Comparison of ENCODE assay signal across 37 cellular contexts in the genomic region with DNA sequence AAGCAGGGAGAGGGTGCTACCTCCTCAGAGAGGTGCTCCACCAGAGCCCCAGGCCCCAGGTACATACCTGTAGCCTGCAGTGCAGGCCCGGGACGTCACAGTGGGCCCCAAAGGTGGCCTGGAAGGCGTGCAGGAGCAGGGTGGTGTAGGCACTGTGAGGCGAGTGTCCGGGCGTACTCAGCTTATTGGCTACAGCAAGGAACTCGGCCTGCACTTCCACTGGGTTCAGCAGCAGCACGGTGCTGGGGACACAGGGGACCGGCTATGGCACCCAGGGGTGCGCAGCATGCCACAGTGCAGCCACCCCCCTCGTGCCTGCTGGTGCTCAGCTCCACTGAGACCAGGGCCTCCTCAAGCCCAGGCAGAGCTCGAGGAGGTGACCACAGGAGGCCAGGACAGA. TPM values are rescaled to one million over a fixed set of nuclear protein-coding genes. Genes with fewer than 3 reads are reported as not detected.
"Had no signal": no experiment of that assay in that cellular context is flagged by ENCODE, and none has a peak within 500 bp of the region (broad histone marks: within the 10 kb centered on the region; RNA-seq: fewer than 3 reads in every experiment).

No MANE protein-coding gene starts in this region.

- H3K36me3 ChIP-seq: adrenal gland, breast epithelium, Peyer's patch, SJSA1, WERI-Rb-1 had no signal

- H3K9me3 ChIP-seq: adrenal gland, body of pancreas, breast epithelium, Peyer's patch, SJSA1 had no signal

- H3K27ac ChIP-seq: adrenal gland, body of pancreas, breast epithelium, Peyer's patch, SJSA1, WERI-Rb-1 had no signal

- H3K4me3 Mint-ChIP-seq: activated CD4-positive, alpha-beta T cell treated with anti-CD3 and anti-CD28 coated beads, Interleukin-2, amount 10 ng/mL, durations not matched to agents 24 days and 14 days; activated T-cell treated with anti-CD3 and anti-CD28 coated beads, Interleukin-2, amount 50 U/mL, for 72 hours; activated T-helper 17 cell treated with anti-CD3 and anti-CD28 coated beads, Interleukin-2, amount 50 U/mL, for 72 hours had no signal

- H3K27me3 ChIP-seq: adrenal gland, body of pancreas, breast epithelium, Peyer's patch, SJSA1 had no signal

- H3K4me3 ChIP-seq: adrenal gland, body of pancreas, breast epithelium, Peyer's patch, SJSA1 had no signal

- ATAC-seq: activated naive CD4-positive, alpha-beta T cell treated with anti-CD3 and anti-CD28 coated beads, Interleukin-2, amount 50 U/mL, for 72 hours; activated T-cell treated with anti-CD3 and anti-CD28 coated beads, Interleukin-2, amount 50 U/mL, for 72 hours; activated T-helper 17 cell treated with anti-CD3 and anti-CD28 coated beads, Interleukin-2, amount 50 U/mL, for 72 hours; body of pancreas; PC-3; SK-N-SH treated with all-trans-retinoic acid at 6 μM for 48 hours had no signal

- H3K27ac Mint-ChIP-seq: activated CD4-positive, alpha-beta T cell treated with anti-CD3 and anti-CD28 coated beads, Interleukin-2, amount 10 ng/mL, durations not matched to agents 24 days and 14 days; activated T-cell treated with anti-CD3 and anti-CD28 coated beads, Interleukin-2, amount 50 U/mL, for 72 hours; activated T-helper 17 cell treated with anti-CD3 and anti-CD28 coated beads, Interleukin-2, amount 50 U/mL, for 72 hours had no signal

- H3K4me1 ChIP-seq: body of pancreas, breast epithelium, Peyer's patch had no signal

- H3K9me3 Mint-ChIP-seq: activated CD4-positive, alpha-beta T cell treated with anti-CD3 and anti-CD28 coated beads, Interleukin-2, amount 10 ng/mL, durations not matched to agents 24 days and 14 days; activated naive CD4-positive, alpha-beta T cell treated with anti-CD3 and anti-CD28 coated beads, Interleukin-2, amount 50 U/mL, for 72 hours; activated T-helper 17 cell treated with anti-CD3 and anti-CD28 coated beads, Interleukin-2, amount 50 U/mL, for 72 hours had no signal

- DNase-seq: activated CD4-positive, alpha-beta T cell treated with anti-CD3 and anti-CD28 coated beads, Interleukin-2, amount 10 ng/mL, durations not matched to agents 24 days and 14 days; activated CD4-positive, alpha-beta T cell treated with anti-CD3 and anti-CD28 coated beads, Interleukin-2, amount 50 U/mL, for 4 hours; activated CD8-positive, alpha-beta memory T cell treated with anti-CD3 and anti-CD28 coated beads, Interleukin-2, amount 50 U/mL, for 4 hours; activated effector memory CD4-positive, alpha-beta T cell treated with anti-CD3 and anti-CD28 coated beads, Interleukin-2, amount 50 U/mL, for 16 hours; activated naive CD4-positive, alpha-beta T cell; activated T-cell treated with anti-CD3 and anti-CD28 coated beads for 4 hours; activated T-cell treated with anti-CD3 and anti-CD28 coated beads, Interleukin-2, amount 50 U/mL, for 72 hours; adrenal gland; body of pancreas; caudate nucleus; cerebellar nuclear complex; NCI-H1092 treated with DMSO at 0.1 percent for 48 hours; NCI-H1417; NCI-H146; NCI-H187; NCI-H2029 treated with DMSO at 0.1 percent for 48 hours; NCI-H2107; NCI-H2171; NCI-H510A; NCI-H526; NCI-H748 treated with DMSO at 0.1 percent for 48 hours; NK-92 treated with Interleukin-12 subunit alpha and Interleukin-12 subunit beta, amount 100 ng/mL, for 24 hours; PC-3; Peyer's patch; RPMI8226; SHP77 treated with DMSO at 0.1 percent for 48 hours; SW 1271; T-helper 1 cell; T1000; WERI-Rb-1 had no signal

- H3K27me3 Mint-ChIP-seq: activated CD4-positive, alpha-beta T cell treated with anti-CD3 and anti-CD28 coated beads, Interleukin-2, amount 10 ng/mL, durations not matched to agents 24 days and 14 days; activated T-helper 17 cell treated with anti-CD3 and anti-CD28 coated beads, Interleukin-2, amount 50 U/mL, for 72 hours had no signal

RNA-seq across cellular contexts. Expression of gene PIK3R6, which starts 23.2 kb away (rescaled TPM):
- total RNA-seq: astrocyte, M059J, PC-3, SJSA1 had no signal
